Comparison of ENCODE assay signal across 9 cellular contexts in genomic region chr7:120949393-120949799, GRCh38. TPM values are rescaled to one million over a fixed set of nuclear protein-coding genes. Genes with fewer than 3 reads are reported as not detected.
A peak's percentile ranks its signal among the peaks of the same experiment; 100 is the strongest.
DNase-seq lines count a peak whose midpoint lies in the region; ATAC-seq, FAIRE-seq and TF ChIP-seq lines count a peak whose summit lies in the region.
"Had no signal": no experiment of that assay in that cellular context is flagged by ENCODE, and none has a peak within 500 bp of the region (broad histone marks: within the 10 kb centered on the region; RNA-seq: fewer than 3 reads in every experiment).

No MANE protein-coding gene starts in this region.

- H3K9me3 ChIP-seq in HEK293 (ENCODE audit: control insufficient read depth, insufficient read depth, low read depth, low read length) = no peaks in the 10 kb centered on the region
- H3K9me3 ChIP-seq in small intestine (ENCODE audit: control insufficient read depth, low read depth) = no peaks in the 10 kb centered on the region

- H3K4me1 Mint-ChIP-seq in activated naive CD8-positive, alpha-beta T cell treated with anti-CD3 and anti-CD28 coated beads, Interleukin-2, amount 50 U/mL, for 24 hours = peaks cover 15% of the 10 kb centered on the region
- H3K4me1 Mint-ChIP-seq in mesothelial cell of epicardium = peaks cover 21% of the 10 kb centered on the region

- H3K4me3 ChIP-seq in HEK293 (ENCODE audit: low read depth, low read length) = peak overlapping the region; percentile 69
- peak overlapping the region in 1 of 2 donors; percentile 58 for H3K4me3 ChIP-seq in small intestine (ENCODE audit: low read depth in 1 of 2, low read length in 2 of 2)

- H3K36me3 Mint-ChIP-seq in activated naive CD8-positive, alpha-beta T cell treated with anti-CD3 and anti-CD28 coated beads, Interleukin-2, amount 50 U/mL, for 24 hours (ENCODE audit: low read depth) = peaks cover 14% of the 10 kb centered on the region
- H3K36me3 Mint-ChIP-seq in mesothelial cell of epicardium = no peaks in the 10 kb centered on the region

- H3K9me3 Mint-ChIP-seq in activated naive CD8-positive, alpha-beta T cell treated with anti-CD3 and anti-CD28 coated beads, Interleukin-2, amount 50 U/mL, for 24 hours = no peaks in the 10 kb centered on the region
- H3K9me3 Mint-ChIP-seq in mesothelial cell of epicardium = no peaks in the 10 kb centered on the region

- WGBS in small intestine, 3 donors = 27 to 43% (median 31%) methylated on average over 7 of the region's 7 CpGs

- no peak for TF ChIP-seq CTCF in HEK293 (tag by site-specific recombination; IDR thresholded peaks at IDR 0.05)
- TF ChIP-seq CTCF in mesothelial cell of epicardium (IDR thresholded peaks at IDR 0.05; ENCODE audit: unreplicated experiment) = no peak
- no peak for TF ChIP-seq CTCF in RWPE1 (conservative IDR thresholded peaks at IDR 0.05; ENCODE audit: low read depth)

- H3K27me3 ChIP-seq in small intestine (ENCODE audit: control insufficient read depth in 2 of 2, insufficient read depth in 2 of 2, low read length in 2 of 2) = no peaks in the 10 kb centered on the region

- POLR2A ChIA-PET in HEK293 (lab: Yijun Ruan, JAX) (no interaction called here), RWPE1 (lab: Yijun Ruan, JAX; ENCODE audit: low non-redundant PET) (no interaction called here)

- H3K27ac Mint-ChIP-seq in activated naive CD8-positive, alpha-beta T cell treated with anti-CD3 and anti-CD28 coated beads, Interleukin-2, amount 50 U/mL, for 24 hours = peak overlapping the region; percentile 89
- H3K27ac Mint-ChIP-seq in mesothelial cell of epicardium = peak overlapping the region; percentile 99

- H3K27ac ChIP-seq in HEK293 (ENCODE audit: extremely low read depth, low read depth, low read length) = no peak overlapping the region
- no peak overlapping the region for H3K27ac ChIP-seq in RWPE1
- no peak overlapping the region for H3K27ac ChIP-seq in small intestine (ENCODE audit: low read depth in 1 of 2, low read length in 1 of 2)

- DNase-seq in ACHN = peak; percentile 53
- DNase-seq in activated naive CD8-positive, alpha-beta T cell treated with anti-CD3 and anti-CD28 coated beads, Interleukin-2, amount 50 U/mL, for 24 hours = no peak
- no peak for DNase-seq in mesothelial cell of epicardium (ENCODE audit: low spot score in 2 of 2, unreplicated experiment in 2 of 2)
- DNase-seq in RWPE1 (ENCODE audit: low spot score) = no peak
- no peak for DNase-seq in dedifferentiated amniotic fluid mesenchymal stem cell (ENCODE audit: extremely low spot score)
- no peak for DNase-seq in small intestine
- DNase-seq: stimulated activated CD4-positive, alpha-beta T cell treated with anti-CD3 and anti-CD28 coated beads, Interleukin-4, amount 100 ng/mL, for 24 hours had no signal

- no peak for FAIRE-seq in small intestine (lab: Jason Lieb, UNC)

- in situ Hi-C loops in ACHN (cut with HindIII; ENCODE audit: low pct_ligation_motif_present, low pct_unique_long_range_greater_than_20kb, low sequenced_read_pairs) = no loop called here

- CTCF ChIA-PET in HEK293 (lab: Yijun Ruan, JAX) (no interaction called here), RWPE1 (lab: Yijun Ruan, JAX) (no interaction called here)

- ATAC-seq in activated naive CD8-positive, alpha-beta T cell treated with anti-CD3 and anti-CD28 coated beads, Interleukin-2, amount 50 U/mL, for 24 hours = no peak
- no peak for ATAC-seq in GM18502 (IDR thresholded peaks at IDR 0.05; ENCODE audit: poor library complexity, unreplicated experiment)

- H3K4me1 ChIP-seq in HEK293 (ENCODE audit: control insufficient read depth, insufficient read depth, low read length) (peaks cover 12% of the 10 kb centered on the region; the same call in 1 of the 2 replicates), small intestine (ENCODE audit: control insufficient read depth in 2 of 2, insufficient read depth in 1 of 2, low read depth in 1 of 2, low read length in 1 of 2) (peaks cover 2 to 5% of the 10 kb centered on the region in 2 donors)

- H3K36me3 ChIP-seq in HEK293 (ENCODE audit: control insufficient read depth in 2 of 2, insufficient read depth in 1 of 2, low read length in 2 of 2) (peaks cover 14 to 18% of the 10 kb centered on the region in 2 experiments), small intestine (ENCODE audit: control insufficient read depth in 2 of 2, insufficient read depth in 2 of 2, low read length in 2 of 2) (peaks cover 0 to 3% of the 10 kb centered on the region in 2 donors)

- H3K4me3 Mint-ChIP-seq in activated naive CD8-positive, alpha-beta T cell treated with anti-CD3 and anti-CD28 coated beads, Interleukin-2, amount 50 U/mL, for 24 hours = peak overlapping the region; percentile 97
- H3K4me3 Mint-ChIP-seq in mesothelial cell of epicardium = peak overlapping the region; percentile 88

- no peaks in the 10 kb centered on the region for H3K27me3 Mint-ChIP-seq in activated naive CD8-positive, alpha-beta T cell treated with anti-CD3 and anti-CD28 coated beads, Interleukin-2, amount 50 U/mL, for 24 hours
- no peaks in the 10 kb centered on the region for H3K27me3 Mint-ChIP-seq in mesothelial cell of epicardium (ENCODE audit: low read depth)

TF ChIP-seq in HEK293, 187 proteins besides CTCF, POLR2A, EP300 and RAD21:
- TF ChIP-seq ZBTB10 (tag by site-specific recombination; IDR thresholded peaks at IDR 0.05) (no peak), HIC1 (tag by site-specific recombination; IDR thresholded peaks at IDR 0.05) (no peak), ZNF366 (tag by site-specific recombination; conservative IDR thresholded peaks at IDR 0.05) (peak; percentile 85), PRDM6 (tag by site-specific recombination; IDR thresholded peaks at IDR 0.05) (peak; percentile 55), ZNF501 (tag by site-specific recombination; IDR thresholded peaks at IDR 0.05) (no peak), ZNF654 (tag by site-specific recombination; IDR thresholded peaks at IDR 0.05; ENCODE audit: low read depth) (no peak), PRDM1 (tag by site-specific recombination; IDR thresholded peaks at IDR 0.05) (peak; percentile 94), ZBTB17 (tag by site-specific recombination; IDR thresholded peaks at IDR 0.05) (peak; percentile 45)

RNA-seq across cellular contexts. Expression of gene ING3, which starts 1.2 kb away (rescaled TPM):
- 19.2 to 22.7 TPM (median 20.2 TPM) in 3 replicates for total RNA-seq in mesothelial cell of epicardium
- polyA plus RNA-seq in small intestine = 10 to 100 TPM in 2 of 3 donors, 1 to 10 TPM in 1; 9.4 to 13.5 (median 11.9) TPM

RNA-seq across cellular contexts. Expression of gene CPED1, which starts 39.1 kb away (rescaled TPM):
- 23.9 to 26.4 TPM (median 25.6 TPM) in 3 replicates for total RNA-seq in mesothelial cell of epicardium
- polyA plus RNA-seq in small intestine = 1 to 10 TPM in 2 of 3 donors, under 1 TPM in 1; 0.22 to 2.5 (median 1.4) TPM
